In genomic region chrX:79933938-79934337, GRCh38 we compare ENCODE assay signal across 27 cellular contexts.
"Had no signal": no experiment of that assay in that cellular context is flagged by ENCODE, and none has a peak within 500 bp of the region (broad histone marks: within the 10 kb centered on the region; RNA-seq: fewer than 3 reads in every experiment).

No MANE protein-coding gene starts in this region.

- H3K9me3 ChIP-seq: suprapubic skin, testis, thoracic aorta, thyroid gland, transverse colon, upper lobe of right lung, vagina had no signal

- H3K4me3 ChIP-seq: stomach, suprapubic skin, testis, thoracic aorta, thyroid gland, tibial artery, tibial nerve, transverse colon, upper lobe of left lung, upper lobe of right lung, uterus, vagina had no signal

- H3K27me3 ChIP-seq: stomach, suprapubic skin, testis, thyroid gland, tibial artery, tibial nerve, transverse colon, upper lobe of left lung, upper lobe of right lung, uterus, vagina had no signal

- ATAC-seq: stimulated activated effector memory CD8-positive, alpha-beta T cell treated with anti-CD3 and anti-CD28 coated beads, Interleukin-12 subunit alpha, Interleukin-12 subunit beta, amount 100 ng/mL, for 72 hours; stimulated activated memory B cell treated with anti-CD40 and anti-IgM and Interleukin-4, amounts not matched to agents 10 μg/mL and 1 μg/mL and 100 μg/mL, for 72 hours; stimulated activated naive B cell treated with anti-CD40 and anti-IgM and Interleukin-4, amounts not matched to agents 10 μg/mL and 1 μg/mL and 100 μg/mL, for 72 hours; stimulated activated naive CD8-positive, alpha-beta T cell treated with anti-CD3 and anti-CD28 coated beads, Interleukin-15, amount 100 ng/mL, for 72 hours; stimulated activated naive CD8-positive, alpha-beta T cell treated with anti-CD3 and anti-CD28 coated beads, Interleukin-15, Interleukin-2, amounts not matched to agents 100 U/mL and 50 U/mL, for 24 hours; upper lobe of right lung had no signal

- H3K36me3 ChIP-seq: stomach, suprapubic skin, thoracic aorta, thyroid gland, tibial artery, tibial nerve, transverse colon, upper lobe of left lung, upper lobe of right lung, uterus, vagina had no signal

- DNase-seq: stimulated activated CD4-positive, alpha-beta T cell treated with anti-CD3 and anti-CD28 coated beads, Interleukin-2, amount 100 ng/mL, for 48 hours; stimulated activated CD4-positive, alpha-beta T cell treated with anti-CD3 and anti-CD28 coated beads, Interleukin-4, amount 100 ng/mL, for 1 hour; stimulated activated CD4-positive, alpha-beta T cell treated with anti-CD3 and anti-CD28 coated beads, Interleukin-4, amount 100 ng/mL, for 24 hours; stimulated activated CD4-positive, alpha-beta T cell treated with anti-CD3 and anti-CD28 coated beads, Interleukin-4, amount 100 ng/mL, for 4 hours; stimulated activated CD8-positive, alpha-beta memory T cell treated with anti-CD3 and anti-CD28 coated beads, Interleukin-4, amount 100 ng/mL, for 48 hours; stimulated activated naive B cell treated with anti-CD40 and anti-IgM and Interleukin-4, amounts not matched to agents 10 μg/mL and 1 μg/mL and 100 μg/mL, for 72 hours; stimulated activated naive CD4-positive, alpha-beta T cell; stimulated activated naive CD4-positive, alpha-beta T cell treated with Interleukin-2 at 50 U/mL for 16 hours; stimulated activated naive CD8-positive, alpha-beta T cell treated with anti-CD3 and anti-CD28 coated beads, Interleukin-15, amount 100 ng/mL, for 72 hours; stimulated activated naive CD8-positive, alpha-beta T cell treated with anti-CD3 and anti-CD28 coated beads, Interleukin-15, Interleukin-2, amounts not matched to agents 100 U/mL and 50 U/mL, for 24 hours; stomach; substantia nigra; testis; thyroid gland; tibial artery; transverse colon; trophoblast cell; upper lobe of left lung; upper lobe of right lung; uterus had no signal

- H3K4me1 ChIP-seq: stomach, suprapubic skin, testis, thyroid gland, tibial artery, tibial nerve, transverse colon, upper lobe of left lung, upper lobe of right lung, uterus, vagina had no signal

- FAIRE-seq: urothelium cell line had no signal

- H3K27ac ChIP-seq: stomach, suprapubic skin, testis, thoracic aorta, thyroid gland, tibial artery, tibial nerve, transverse colon, upper lobe of left lung, upper lobe of right lung, uterus, vagina had no signal
